In genomic region chr14:92644166-92644565, GRCh38 we compare ENCODE assay signal across 14 cellular contexts.
DNase-seq lines count a peak whose midpoint lies in the region; ATAC-seq, FAIRE-seq and TF ChIP-seq lines count a peak whose summit lies in the region.
"Had no signal": no experiment of that assay in that cellular context is flagged by ENCODE, and none has a peak within 500 bp of the region (broad histone marks: within the 10 kb centered on the region; RNA-seq: fewer than 3 reads in every experiment).

No MANE protein-coding gene starts in this region.

- no peak overlapping the region for H3K4me3 ChIP-seq in foreskin fibroblast (ENCODE audit: low read depth in 1 of 2, low read length in 2 of 2)
- H3K4me3 ChIP-seq: gastrocnemius medialis had no signal

- DNase-seq in H54 (ENCODE audit: insufficient read length, low spot score) (peak; percentile 83), T1000 (lab: John Stamatoyannopoulos, UW) (peak; percentile 17), foreskin fibroblast (peak; percentile 74 to 78), urothelium cell line (ENCODE audit: low spot score) (peak; percentile 40)
- DNase-seq in activated CD8-positive, alpha-beta memory T cell treated with anti-CD3 and anti-CD28 coated beads, Interleukin-2, amount 10 ng/mL, durations not matched to agents 7 days and 5 days, result no peak
- DNase-seq: activated CD4-positive, alpha-beta T cell treated with anti-CD3 and anti-CD28 coated beads, Interleukin-2, amount 50 U/mL, for 4 hours; activated gamma-delta T cell treated with Interleukin-2 at 50 U/mL for 16 hours; DND-41; gastrocnemius medialis; NCI-H1417; stimulated activated naive CD4-positive, alpha-beta T cell had no signal

- no peak overlapping the region for H3K27ac Mint-ChIP-seq in activated CD8-positive, alpha-beta memory T cell treated with anti-CD3 and anti-CD28 coated beads, Interleukin-2, amount 10 ng/mL, durations not matched to agents 7 days and 5 days

- CTCF ChIA-PET in activated CD8-positive, alpha-beta memory T cell treated with anti-CD3 and anti-CD28 coated beads, Interleukin-2, amount 10 ng/mL, durations not matched to agents 7 days and 5 days (lab: Charles Lee), result interaction anchor here (1.4 kb wide), 1 partner anchor 37 kb away, joined by 3 read pairs; no protein-coding TSS in a partner anchor

- no peak overlapping the region for H3K4me3 Mint-ChIP-seq in activated CD8-positive, alpha-beta memory T cell treated with anti-CD3 and anti-CD28 coated beads, Interleukin-2, amount 10 ng/mL, durations not matched to agents 7 days and 5 days

- TF ChIP-seq POLR2A in H54 (IDR thresholded peaks at IDR 0.05; ENCODE audit: low read depth, low read length), result no peak

- FAIRE-seq in H54 (lab: Jason Lieb, UNC) (peak; percentile 95), urothelium cell line (lab: Jason Lieb, UNC) (no peak)
- FAIRE-seq: GM18507 had no signal

- no peak for ATAC-seq in activated CD8-positive, alpha-beta memory T cell treated with anti-CD3 and anti-CD28 coated beads, Interleukin-2, amount 10 ng/mL, durations not matched to agents 7 days and 5 days
- ATAC-seq in GM21619 (IDR thresholded peaks at IDR 0.05; ENCODE audit: unreplicated experiment) (no peak), GM21447 (IDR thresholded peaks at IDR 0.05; ENCODE audit: unreplicated experiment) (no peak)
- ATAC-seq: gastrocnemius medialis had no signal

- H3K36me3 Mint-ChIP-seq in activated CD8-positive, alpha-beta memory T cell treated with anti-CD3 and anti-CD28 coated beads, Interleukin-2, amount 10 ng/mL, durations not matched to agents 7 days and 5 days, result peaks cover 47% of the 10 kb centered on the region

- no peak for TF ChIP-seq CTCF in foreskin fibroblast (IDR thresholded peaks at IDR 0.05; ENCODE audit: low read depth, low read length)

- peaks cover 33% of the 10 kb centered on the region for H3K4me1 Mint-ChIP-seq in activated CD8-positive, alpha-beta memory T cell treated with anti-CD3 and anti-CD28 coated beads, Interleukin-2, amount 10 ng/mL, durations not matched to agents 7 days and 5 days

- no peaks in the 10 kb centered on the region for H3K27me3 Mint-ChIP-seq in activated CD8-positive, alpha-beta memory T cell treated with anti-CD3 and anti-CD28 coated beads, Interleukin-2, amount 10 ng/mL, durations not matched to agents 7 days and 5 days

- peaks cover 6% of the 10 kb centered on the region for H3K9me3 Mint-ChIP-seq in activated CD8-positive, alpha-beta memory T cell treated with anti-CD3 and anti-CD28 coated beads, Interleukin-2, amount 10 ng/mL, durations not matched to agents 7 days and 5 days (ENCODE audit: low read depth)
